2 cellular contexts compared by ENCODE assay signal in genomic region chr1:38991638-38992449, GRCh38.
TF ChIP-seq lines count a peak whose summit lies in the region.

No MANE protein-coding gene starts in this region.

TF ChIP-seq in IMR-90, 13 proteins besides CTCF, POLR2A, EP300 and RAD21 (continued from another document):
- TF ChIP-seq, protein P1, sequence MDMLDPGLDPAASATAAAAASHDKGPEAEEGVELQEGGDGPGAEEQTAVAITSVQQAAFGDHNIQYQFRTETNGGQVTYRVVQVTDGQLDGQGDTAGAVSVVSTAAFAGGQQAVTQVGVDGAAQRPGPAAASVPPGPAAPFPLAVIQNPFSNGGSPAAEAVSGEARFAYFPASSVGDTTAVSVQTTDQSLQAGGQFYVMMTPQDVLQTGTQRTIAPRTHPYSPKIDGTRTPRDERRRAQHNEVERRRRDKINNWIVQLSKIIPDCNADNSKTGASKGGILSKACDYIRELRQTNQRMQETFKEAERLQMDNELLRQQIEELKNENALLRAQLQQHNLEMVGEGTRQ (IDR thresholded peaks at IDR 0.05; ENCODE audit: low read depth, low read length): no peak
- no peak for TF ChIP-seq CEBPB (IDR thresholded peaks at IDR 0.05; ENCODE audit: low read depth, low read length)
TF ChIP-seq in IMR-90: peak in this region for 0.

TF ChIP-seq in WTC11, 78 proteins besides CTCF, POLR2A, EP300 and RAD21 (continued from another document):
- TF ChIP-seq ATF1 (CRISPR knock-in tag; IDR thresholded peaks at IDR 0.05) (no peak), NFE2L1 (CRISPR knock-in tag; IDR thresholded peaks at IDR 0.05) (no peak), IRF2 (CRISPR knock-in tag; IDR thresholded peaks at IDR 0.05; ENCODE audit: borderline replicate concordance, low read depth) (no peak), SMAD4 (CRISPR knock-in tag; IDR thresholded peaks at IDR 0.05) (no peak), ZNF532 (CRISPR knock-in tag; IDR thresholded peaks at IDR 0.05; ENCODE audit: borderline replicate concordance) (no peak), TEAD4 (CRISPR knock-in tag; IDR thresholded peaks at IDR 0.05) (no peak), PRDM15 (CRISPR knock-in tag; IDR thresholded peaks at IDR 0.05) (no peak), CBFB (CRISPR knock-in tag; IDR thresholded peaks at IDR 0.05; ENCODE audit: low read depth) (no peak), AFF4 (CRISPR knock-in tag; IDR thresholded peaks at IDR 0.05; ENCODE audit: borderline replicate concordance) (no peak), GABPB1 (CRISPR knock-in tag; IDR thresholded peaks at IDR 0.05) (no peak)
- TF ChIP-seq, protein P2, sequence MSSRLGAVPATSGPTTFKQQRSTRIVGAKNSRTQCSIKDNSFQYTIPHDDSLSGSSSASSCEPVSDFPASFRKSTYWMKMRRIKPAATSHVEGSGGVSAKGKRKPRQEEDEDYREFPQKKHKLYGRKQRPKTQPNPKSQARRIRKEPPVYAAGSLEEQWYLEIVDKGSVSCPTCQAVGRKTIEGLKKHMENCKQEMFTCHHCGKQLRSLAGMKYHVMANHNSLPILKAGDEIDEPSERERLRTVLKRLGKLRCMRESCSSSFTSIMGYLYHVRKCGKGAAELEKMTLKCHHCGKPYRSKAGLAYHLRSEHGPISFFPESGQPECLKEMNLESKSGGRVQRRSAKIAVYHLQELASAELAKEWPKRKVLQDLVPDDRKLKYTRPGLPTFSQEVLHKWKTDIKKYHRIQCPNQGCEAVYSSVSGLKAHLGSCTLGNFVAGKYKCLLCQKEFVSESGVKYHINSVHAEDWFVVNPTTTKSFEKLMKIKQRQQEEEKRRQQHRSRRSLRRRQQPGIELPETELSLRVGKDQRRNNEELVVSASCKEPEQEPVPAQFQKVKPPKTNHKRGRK (CRISPR knock-in tag; IDR thresholded peaks at IDR 0.05; ENCODE audit: borderline replicate concordance): no peak
- TF ChIP-seq, protein P3, sequence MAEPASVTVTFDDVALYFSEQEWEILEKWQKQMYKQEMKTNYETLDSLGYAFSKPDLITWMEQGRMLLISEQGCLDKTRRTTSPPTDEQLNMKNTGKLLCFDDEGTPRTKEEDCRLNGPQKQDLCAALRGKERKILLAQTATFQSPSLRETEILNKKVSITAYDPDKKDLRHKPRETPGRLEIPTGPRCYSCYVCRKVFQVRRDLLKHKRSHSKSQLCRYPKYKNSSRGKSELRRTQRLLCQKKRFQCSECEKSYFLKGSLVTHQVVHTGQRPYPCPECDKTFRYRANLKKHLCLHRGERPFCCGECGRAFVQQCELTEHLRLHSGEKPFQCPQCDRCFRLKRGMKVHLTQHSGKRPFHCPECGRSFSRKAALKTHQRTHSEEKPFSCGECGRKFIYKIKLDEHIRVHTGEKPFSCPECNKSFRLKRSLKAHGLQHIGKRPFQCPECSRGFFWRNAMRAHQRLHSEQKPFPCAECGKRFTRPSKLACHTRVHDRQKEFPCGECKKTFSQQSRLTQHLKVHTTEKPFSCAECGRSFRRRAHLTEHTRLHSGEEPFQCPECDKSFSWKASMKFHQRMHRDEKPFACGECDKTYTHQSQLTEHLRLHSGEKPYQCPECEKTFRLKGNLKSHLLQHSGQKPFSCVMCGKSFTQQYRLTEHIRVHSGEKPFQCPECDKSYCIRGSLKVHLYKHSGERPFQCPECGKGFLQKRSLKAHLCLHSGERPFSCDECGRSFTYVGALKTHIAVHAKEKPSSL (CRISPR knock-in tag; conservative IDR thresholded peaks at IDR 0.05): no peak
TF ChIP-seq in WTC11: peak in this region for 0.
